In the genomic region with DNA sequence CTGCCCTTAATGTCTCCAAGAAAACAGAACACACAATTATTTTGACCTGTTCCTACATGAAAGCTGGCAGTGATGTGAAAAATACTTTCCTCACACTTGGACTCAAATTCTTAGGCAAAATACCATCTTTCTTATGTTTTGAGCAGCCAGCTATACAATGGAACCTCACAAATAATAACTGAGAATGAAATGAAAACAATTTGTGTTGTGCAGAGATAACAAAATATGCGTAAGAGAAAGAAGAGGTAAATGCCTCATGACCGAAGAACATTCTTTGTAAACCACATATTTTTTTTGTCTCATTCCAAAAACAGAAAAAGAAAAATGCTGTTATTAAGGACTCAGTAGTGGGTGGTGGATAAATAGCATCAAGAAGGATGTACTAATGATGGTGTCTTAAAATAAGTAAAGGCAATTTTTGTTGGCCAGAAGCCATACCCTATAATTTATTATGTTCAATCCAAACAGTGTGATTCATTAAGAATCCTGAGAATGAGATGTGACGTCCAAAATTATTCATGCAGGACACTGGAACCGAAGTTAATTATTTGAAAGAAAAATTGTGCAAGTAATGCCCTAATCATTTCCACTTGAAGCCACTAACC, we compare ENCODE assay signal across 22 cellular contexts.
DNase-seq lines count a peak whose midpoint lies in the region; ATAC-seq lines count a peak whose summit lies in the region.
"Had no signal": no experiment of that assay in that cellular context is flagged by ENCODE, and none has a peak within 500 bp of the region (broad histone marks: within the 10 kb centered on the region; RNA-seq: fewer than 3 reads in every experiment).

No MANE protein-coding gene starts in this region.

- ATAC-seq in GM19397 (IDR thresholded peaks at IDR 0.05; ENCODE audit: unreplicated experiment) = no peak
- ATAC-seq: activated CD4-positive, alpha-beta T cell treated with anti-CD3 and anti-CD28 coated beads for 36 hours; gastroesophageal sphincter; T-cell had no signal

- DNase-seq in SHP77 treated with DMSO at 0.1 percent for 48 hours (lab: John Stamatoyannopoulos, UW) = peak; percentile 30
- no peak for DNase-seq in SHP77 (lab: John Stamatoyannopoulos, UW)
- DNase-seq in astrocyte of the hippocampus (ENCODE audit: low read depth, low spot score) = peak; percentile 69
- DNase-seq in fibroblast of gingiva (ENCODE audit: low read depth) = peak; percentile 88
- no peak for DNase-seq in NCI-H1105 (lab: John Stamatoyannopoulos, UW)
- no peak for DNase-seq in UCSD-AML1 (lab: John Stamatoyannopoulos, UW; ENCODE audit: unreplicated experiment)
- DNase-seq in NCI-H187 (lab: John Stamatoyannopoulos, UW) = no peak
- DNase-seq: activated CD4-positive, alpha-beta T cell treated with anti-CD3 and anti-CD28 coated beads for 36 hours; activated naive CD4-positive, alpha-beta T cell treated with anti-CD3 and anti-CD28 coated beads for 36 hours; activated T-cell treated with anti-CD3 and anti-CD28 coated beads, Interleukin-2, amount 50 U/mL, for 48 hours; anterior cingulate cortex; C1 segment of cervical spinal cord; dermis blood vessel endothelial cell; IMR-90; kidney; NCI-H1436; NCI-H524; SIG-M5; T-cell; upper lobe of left lung had no signal

Comparison
In these comparisons a context has a peak if more than half of its experiments do, and no peak if none do; other contexts are left out.
1. DNase-seq: peak in SHP77 treated with DMSO at 0.1 percent for 48 hours (single experiment), astrocyte of the hippocampus (single experiment) and fibroblast of gingiva (single experiment); none in SHP77 (0 of 2), NCI-H1105 (single experiment), UCSD-AML1 (single experiment) and NCI-H187 (0 of 2).